In the genomic region with DNA sequence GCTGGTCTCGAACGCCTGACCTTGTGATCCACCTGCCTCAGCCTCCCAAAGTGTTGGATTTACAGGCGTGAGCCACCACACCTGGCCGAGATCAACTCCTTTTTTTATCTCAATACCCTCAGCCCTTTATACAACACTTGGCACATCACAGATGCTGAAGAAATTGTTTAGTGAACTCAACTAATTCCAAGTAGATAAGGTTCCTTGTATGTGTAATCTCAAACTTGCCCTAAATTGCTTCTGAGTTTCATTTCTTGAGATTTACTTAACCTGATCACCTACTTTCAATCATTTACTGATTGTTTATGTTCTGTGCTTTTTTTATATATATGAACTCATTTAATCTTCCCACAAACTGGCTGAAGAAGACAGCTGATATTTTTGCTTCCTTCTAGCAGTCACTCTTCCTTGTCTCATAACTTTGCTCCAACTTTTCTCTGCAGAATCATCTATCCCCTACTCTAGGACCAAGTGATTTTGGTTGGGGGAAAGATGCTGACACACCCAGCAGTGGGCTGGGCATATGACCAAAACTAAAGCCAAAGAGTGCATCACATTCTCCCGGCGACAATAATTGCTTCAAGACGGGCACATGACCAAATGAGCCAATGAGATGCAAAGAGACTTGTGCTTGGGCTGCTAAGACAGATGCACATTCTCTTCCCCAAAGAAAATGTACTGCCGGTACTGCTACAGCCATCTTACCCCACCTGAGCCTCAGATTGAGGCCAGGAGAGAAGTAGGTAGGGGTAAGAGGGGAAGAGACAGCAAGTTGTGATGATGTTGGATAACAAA, we compare ENCODE assay signal across 27 cellular contexts.
"Had no signal": no experiment of that assay in that cellular context is flagged by ENCODE, and none has a peak within 500 bp of the region (broad histone marks: within the 10 kb centered on the region; RNA-seq: fewer than 3 reads in every experiment).

No MANE protein-coding gene starts in this region.

- DNase-seq: activated CD4-positive, alpha-beta memory T cell treated with anti-CD3 and anti-CD28 coated beads, Interleukin-2, amount 10 ng/mL, durations not matched to agents 7 days and 5 days; activated CD4-positive, alpha-beta T cell treated with anti-CD3 and anti-CD28 coated beads for 48 hours; activated CD8-positive, alpha-beta memory T cell treated with anti-CD3 and anti-CD28 coated beads, Interleukin-2, amount 50 U/mL, for 48 hours; activated gamma-delta T cell; activated naive CD4-positive, alpha-beta T cell treated with anti-CD3 and anti-CD28 coated beads, Interleukin-2, amount 10 ng/mL, durations not matched to agents 7 days and 5 days; activated naive CD8-positive, alpha-beta T cell treated with anti-CD3 and anti-CD28 coated beads, Interleukin-2, amount 10 ng/mL, durations not matched to agents 7 days and 5 days; activated T-cell treated with anti-CD3 and anti-CD28 coated beads, Interleukin-2, amount 50 U/mL, for 24 hours; brain microvascular endothelial cell; dorsolateral prefrontal cortex; effector memory CD4-positive, alpha-beta T cell; foreskin fibroblast; head of caudate nucleus; hippocampal formation; left cardiac atrium; mammary epithelial cell; naive B cell; nephron progenitor cell; ovary; retina; stimulated activated CD4-positive, alpha-beta T cell treated with anti-CD3 and anti-CD28 coated beads, Interleukin-2, amount 100 ng/mL, for 24 hours; stimulated activated naive B cell treated with anti-CD40 and anti-IgM and Interleukin-4, amounts not matched to agents 10 μg/mL and 1 μg/mL and 100 μg/mL, for 72 hours; T-helper 9 cell; tibial artery had no signal

- H3K4me3 ChIP-seq: coronary artery, dorsolateral prefrontal cortex, ovary, prostate gland, smooth muscle cell, suprapubic skin, tibial artery had no signal

- ATAC-seq: left cardiac atrium; stimulated activated naive B cell treated with anti-CD40 and anti-IgM and Interleukin-4, amounts not matched to agents 10 μg/mL and 1 μg/mL and 100 μg/mL, for 72 hours had no signal
